In the genomic region with DNA sequence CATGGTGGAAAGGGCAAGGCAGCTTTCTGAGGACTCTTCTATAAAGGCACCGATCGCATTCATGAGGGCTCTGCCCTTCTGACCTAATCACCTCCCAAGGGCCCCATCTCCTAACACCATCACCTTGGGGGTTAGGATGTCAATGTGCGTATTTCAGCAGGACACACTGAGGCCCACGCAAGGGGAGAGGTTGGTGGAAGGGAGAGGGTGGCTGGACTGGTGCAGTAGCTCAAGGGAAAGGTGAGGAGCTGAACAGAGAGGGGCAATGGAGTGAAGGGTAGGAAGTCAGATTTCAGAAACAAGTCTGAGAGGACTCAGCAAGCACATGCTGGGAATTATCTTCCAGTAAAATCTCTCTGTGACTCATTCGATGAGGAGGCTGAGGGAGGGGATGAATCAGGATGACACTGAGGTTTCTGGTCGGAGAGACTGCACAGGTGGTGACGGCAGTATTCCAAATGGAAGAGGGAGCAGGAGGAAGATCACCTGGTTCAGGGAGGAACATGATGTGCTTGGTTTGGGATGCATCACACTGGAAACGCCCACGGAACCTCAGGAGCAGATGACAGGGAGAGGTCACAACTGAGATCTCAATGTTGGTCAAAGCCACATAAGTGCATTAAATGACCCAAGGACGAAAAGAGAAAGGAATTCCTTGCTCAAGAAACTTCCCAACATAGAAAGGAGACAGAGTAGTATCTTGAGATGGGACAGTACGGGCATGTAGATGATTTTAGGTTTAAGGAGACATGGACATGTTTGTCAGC, we compare ENCODE assay signal across 18 cellular contexts.
DNase-seq lines count a peak whose midpoint lies in the region; ATAC-seq and TF ChIP-seq lines count a peak whose summit lies in the region.
"Had no signal": no experiment of that assay in that cellular context is flagged by ENCODE, and none has a peak within 500 bp of the region (broad histone marks: within the 10 kb centered on the region; RNA-seq: fewer than 3 reads in every experiment).

No MANE protein-coding gene starts in this region.

- peaks cover 2% of the 10 kb centered on the region for H3K9me3 ChIP-seq in aorta (ENCODE audit: control insufficient read depth, low read length)
- H3K9me3 ChIP-seq: right lobe of liver had no signal

- H3K4me1 Mint-ChIP-seq in mesothelial cell of epicardium, result no peaks in the 10 kb centered on the region
- H3K4me1 Mint-ChIP-seq: activated naive CD4-positive, alpha-beta T cell treated with anti-CD3 and anti-CD28 coated beads, Interleukin-2, amount 50 U/mL, for 24 hours; natural killer cell; stimulated activated naive CD8-positive, alpha-beta T cell treated with anti-CD3 and anti-CD28 coated beads, Interleukin-15, amount 100 ng/mL, for 72 hours had no signal

- ATAC-seq in HG03571 (IDR thresholded peaks at IDR 0.05; ENCODE audit: unreplicated experiment) (no peak), aorta (ENCODE audit: low FRiP score) (no peak)
- ATAC-seq: HepG2; left lobe of liver; natural killer cell; right lobe of liver; stimulated activated naive CD8-positive, alpha-beta T cell treated with anti-CD3 and anti-CD28 coated beads, Interleukin-15, amount 100 ng/mL, for 72 hours had no signal

- H3K4me3 Mint-ChIP-seq in mesothelial cell of epicardium, result no peak overlapping the region
- H3K4me3 Mint-ChIP-seq: activated naive CD4-positive, alpha-beta T cell treated with anti-CD3 and anti-CD28 coated beads, Interleukin-2, amount 50 U/mL, for 24 hours; natural killer cell; stimulated activated naive CD8-positive, alpha-beta T cell treated with anti-CD3 and anti-CD28 coated beads, Interleukin-15, amount 100 ng/mL, for 72 hours had no signal

- H3K27me3 ChIP-seq in kidney epithelial cell (ENCODE audit: control insufficient read depth, insufficient read depth, low read length) (no peaks in the 10 kb centered on the region), aorta (ENCODE audit: control insufficient read depth in 1 of 2, insufficient read depth in 2 of 2, low read length in 1 of 2) (no peaks in the 10 kb centered on the region)
- H3K27me3 ChIP-seq: right lobe of liver had no signal

- no peak overlapping the region for H3K27ac Mint-ChIP-seq in mesothelial cell of epicardium
- H3K27ac Mint-ChIP-seq: activated naive CD4-positive, alpha-beta T cell treated with anti-CD3 and anti-CD28 coated beads, Interleukin-2, amount 50 U/mL, for 24 hours; natural killer cell; stimulated activated naive CD8-positive, alpha-beta T cell treated with anti-CD3 and anti-CD28 coated beads, Interleukin-15, amount 100 ng/mL, for 72 hours had no signal

- WGBS in aorta, 2 donors, result 88 to 89% methylated on average over 11 of the region's 11 CpGs

- H3K36me3 ChIP-seq in kidney epithelial cell (ENCODE audit: control insufficient read depth, insufficient read depth, low read length) (no peaks in the 10 kb centered on the region), aorta (ENCODE audit: control insufficient read depth in 1 of 2, insufficient read depth in 2 of 2, low read length in 1 of 2) (no peaks in the 10 kb centered on the region)
- H3K36me3 ChIP-seq: right lobe of liver had no signal

- no peaks in the 10 kb centered on the region for H3K4me1 ChIP-seq in aorta (ENCODE audit: control insufficient read depth in 1 of 2, insufficient read depth in 2 of 2, low read length in 2 of 2)
- H3K4me1 ChIP-seq: right lobe of liver had no signal

- TF ChIP-seq CTCF in kidney epithelial cell (IDR thresholded peaks at IDR 0.05; ENCODE audit: insufficient read depth, low read length, poor library complexity, severe bottlenecking) (no peak), mesothelial cell of epicardium (IDR thresholded peaks at IDR 0.05; ENCODE audit: unreplicated experiment) (no peak)

- no peaks in the 10 kb centered on the region for H3K27me3 Mint-ChIP-seq in mesothelial cell of epicardium (ENCODE audit: low read depth)

- no peaks in the 10 kb centered on the region for H3K36me3 Mint-ChIP-seq in mesothelial cell of epicardium
- H3K36me3 Mint-ChIP-seq: activated naive CD4-positive, alpha-beta T cell treated with anti-CD3 and anti-CD28 coated beads, Interleukin-2, amount 50 U/mL, for 24 hours; natural killer cell had no signal

- intact Hi-C loops in aorta (cut with DNase I), result no loop called here

- H3K9me3 Mint-ChIP-seq in mesothelial cell of epicardium, result peaks cover under 1% of the 10 kb centered on the region
- H3K9me3 Mint-ChIP-seq: activated naive CD4-positive, alpha-beta T cell treated with anti-CD3 and anti-CD28 coated beads, Interleukin-2, amount 50 U/mL, for 24 hours; natural killer cell had no signal

- DNase-seq in AG08395 (ENCODE audit: low spot score) (peak; percentile 15), HPDE6-E6E7 (ENCODE audit: extremely low spot score) (peak; percentile 73), SW480 (ENCODE audit: low spot score) (peak; percentile 50), kidney epithelial cell (ENCODE audit: low read depth) (peak; percentile 53), mesothelial cell of epicardium (ENCODE audit: low spot score in 2 of 2, unreplicated experiment in 2 of 2) (no peak), NCI-H510A treated with DMSO at 0.1 percent for 48 hours (lab: John Stamatoyannopoulos, UW) (no peak), aorta (no peak)
- DNase-seq: activated CD4-positive, CD25-positive, alpha-beta regulatory T cell; DMS 273 treated with DMSO at 0.1 percent for 48 hours; natural killer cell; NCI-H1105 treated with DMSO at 0.1 percent for 48 hours; NCI-H345; right lobe of liver; stimulated activated naive CD8-positive, alpha-beta T cell treated with anti-CD3 and anti-CD28 coated beads, Interleukin-15, amount 100 ng/mL, for 72 hours had no signal

- H3K27ac ChIP-seq in aorta (ENCODE audit: low read depth in 1 of 2, low read length in 2 of 2), result no peak overlapping the region
- H3K27ac ChIP-seq: right lobe of liver had no signal

- H3K4me3 ChIP-seq in kidney epithelial cell (ENCODE audit: low read depth, low read length) (no peak overlapping the region), aorta (ENCODE audit: low read length in 2 of 2) (no peak overlapping the region)
- H3K4me3 ChIP-seq: right lobe of liver had no signal

Comparison
In these comparisons a context has a peak if more than half of its experiments do, and no peak if none do; other contexts are left out.
1. DNase-seq: peak in AG08395 (single experiment), HPDE6-E6E7 (single experiment), SW480 (single experiment) and kidney epithelial cell (single experiment); none in mesothelial cell of epicardium (0 of 2), NCI-H510A treated with DMSO at 0.1 percent for 48 hours (single experiment) and aorta (0 of 2).